In the genomic region with DNA sequence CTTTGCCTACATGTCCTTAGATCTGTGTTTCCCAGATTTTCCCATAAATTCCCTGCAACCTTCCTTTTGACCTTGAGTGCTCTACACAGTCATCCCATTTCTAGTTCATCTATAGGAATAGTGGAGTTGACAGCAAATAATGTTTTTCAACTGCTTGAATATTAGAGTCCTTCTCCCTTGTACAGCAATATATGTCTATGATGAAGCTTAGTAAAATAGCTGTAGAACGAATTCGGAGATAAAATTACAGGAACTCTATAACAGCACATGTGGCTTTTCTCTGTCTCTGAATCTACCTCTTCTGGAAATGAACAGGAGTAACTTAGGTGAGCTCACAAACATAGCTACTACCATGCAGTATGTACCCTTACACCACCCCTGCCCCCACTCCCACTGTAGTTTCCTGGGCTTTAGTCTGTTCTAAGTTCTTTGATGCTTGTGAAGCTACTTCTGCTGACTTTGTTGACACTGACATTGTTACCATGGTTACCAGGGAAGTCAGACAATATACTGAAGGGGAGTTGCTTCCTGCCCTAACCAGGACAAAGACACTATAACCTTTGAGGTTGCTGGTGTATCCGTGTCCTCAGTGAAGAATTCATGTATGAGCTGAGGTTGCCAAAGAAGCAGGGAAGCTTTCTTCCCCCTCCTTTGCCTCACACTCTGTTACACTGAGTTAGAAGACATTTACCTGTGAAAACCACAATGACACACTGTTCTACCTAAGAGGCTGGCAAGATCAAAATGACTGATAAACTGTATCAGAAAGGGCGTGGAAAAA, we compare ENCODE assay signal across 8 cellular contexts.
DNase-seq lines count a peak whose midpoint lies in the region; ATAC-seq and TF ChIP-seq lines count a peak whose summit lies in the region.

No MANE protein-coding gene starts in this region.

- peak; percentile 89 for ATAC-seq in stimulated activated effector memory CD8-positive, alpha-beta T cell treated with anti-CD3 and anti-CD28 coated beads, Interleukin-12 subunit alpha, Interleukin-12 subunit beta, amount 100 ng/mL, for 72 hours
- ATAC-seq in GM21529 (IDR thresholded peaks at IDR 0.05; ENCODE audit: unreplicated experiment): no peak

- no peaks in the 10 kb centered on the region for H3K36me3 Mint-ChIP-seq in stimulated activated effector memory CD8-positive, alpha-beta T cell treated with anti-CD3 and anti-CD28 coated beads, Interleukin-12 subunit alpha, Interleukin-12 subunit beta, amount 100 ng/mL, for 72 hours

- H3K9me3 Mint-ChIP-seq in stimulated activated effector memory CD8-positive, alpha-beta T cell treated with anti-CD3 and anti-CD28 coated beads, Interleukin-12 subunit alpha, Interleukin-12 subunit beta, amount 100 ng/mL, for 72 hours: peaks cover 6% of the 10 kb centered on the region

- peak overlapping the region; percentile 42; the same call in 1 of the 2 replicates for H3K27ac ChIP-seq in C4-2B

- peaks cover 20% of the 10 kb centered on the region for H3K4me1 Mint-ChIP-seq in stimulated activated effector memory CD8-positive, alpha-beta T cell treated with anti-CD3 and anti-CD28 coated beads, Interleukin-12 subunit alpha, Interleukin-12 subunit beta, amount 100 ng/mL, for 72 hours

- peak overlapping the region; percentile 85 for H3K27ac Mint-ChIP-seq in stimulated activated effector memory CD8-positive, alpha-beta T cell treated with anti-CD3 and anti-CD28 coated beads, Interleukin-12 subunit alpha, Interleukin-12 subunit beta, amount 100 ng/mL, for 72 hours

- TF ChIP-seq CTCF in C4-2B (conservative IDR thresholded peaks at IDR 0.05): no peak

- H3K4me3 Mint-ChIP-seq in stimulated activated effector memory CD8-positive, alpha-beta T cell treated with anti-CD3 and anti-CD28 coated beads, Interleukin-12 subunit alpha, Interleukin-12 subunit beta, amount 100 ng/mL, for 72 hours: no peak overlapping the region

- peak; percentile 56 for DNase-seq in NAMALWA (ENCODE audit: low spot score)
- peak; percentile 74 for DNase-seq in activated T-cell treated with anti-CD3 and anti-CD28 coated beads, Interleukin-2, amount 50 U/mL, for 1 hour
- peak; percentile 27 for DNase-seq in iPS-NIHi7 (ENCODE audit: extremely low spot score)
- peak in 1 of 2 donors; percentile 56 for DNase-seq in stimulated activated effector memory CD8-positive, alpha-beta T cell treated with anti-CD3 and anti-CD28 coated beads, Interleukin-12 subunit alpha, Interleukin-12 subunit beta, amount 100 ng/mL, for 72 hours (ENCODE audit: low spot score in 2 of 2)
- DNase-seq in hepatic stellate cell (ENCODE audit: low spot score): no peak
- DNase-seq in NCI-H128 (lab: John Stamatoyannopoulos, UW; ENCODE audit: unreplicated experiment): no peak

Comparison
In these comparisons a context has a peak if more than half of its experiments do, and no peak if none do; other contexts are left out.
1. DNase-seq: peak in NAMALWA (single experiment), activated T-cell treated with anti-CD3 and anti-CD28 coated beads, Interleukin-2, amount 50 U/mL, for 1 hour (single experiment) and iPS-NIHi7 (single experiment); none in hepatic stellate cell (single experiment) and NCI-H128 (single experiment).